Comparison of ENCODE assay signal across 17 cellular contexts in the genomic region with DNA sequence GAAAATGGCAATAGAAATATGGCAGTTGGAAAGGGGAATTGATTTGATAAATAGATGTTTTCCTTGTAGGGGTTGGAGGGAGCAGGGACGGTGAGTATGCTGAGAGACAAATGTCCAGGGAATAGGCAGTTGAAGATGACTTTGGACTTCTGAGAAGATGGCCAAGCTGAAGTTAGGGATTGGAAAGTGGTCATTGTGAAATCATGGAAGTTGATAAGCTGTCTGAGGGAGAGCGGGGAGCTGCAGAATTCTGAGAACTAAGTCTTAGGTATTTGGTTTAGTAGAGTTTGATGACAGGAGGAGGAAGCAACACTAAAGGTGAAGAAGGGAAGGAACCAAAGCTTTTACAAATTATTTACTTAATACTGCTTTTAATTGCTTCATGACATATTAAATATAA. TPM values are rescaled to one million over a fixed set of nuclear protein-coding genes. Genes with fewer than 3 reads are reported as not detected.
A peak's percentile ranks its signal among the peaks of the same experiment; 100 is the strongest.
DNase-seq lines count a peak whose midpoint lies in the region; ATAC-seq and TF ChIP-seq lines count a peak whose summit lies in the region.
"Had no signal": no experiment of that assay in that cellular context is flagged by ENCODE, and none has a peak within 500 bp of the region (broad histone marks: within the 10 kb centered on the region; RNA-seq: fewer than 3 reads in every experiment).

No MANE protein-coding gene starts in this region.

- H3K36me3 ChIP-seq in Caco-2 (ENCODE audit: control insufficient read depth, insufficient read depth, low read length) (no peaks in the 10 kb centered on the region), heart right ventricle (peaks cover 0 to 99% (median 53%) of the 10 kb centered on the region in 9 donors), prostate gland (peaks cover 0 to 5% of the 10 kb centered on the region in 2 donors)

- H3K9me3 Mint-ChIP-seq in Caco-2 (ENCODE audit: unreplicated experiment) = no peaks in the 10 kb centered on the region
- no peaks in the 10 kb centered on the region for H3K9me3 Mint-ChIP-seq in stimulated activated naive B cell treated with anti-CD40 and anti-IgM and Interleukin-4, amounts not matched to agents 10 μg/mL and 1 μg/mL and 100 μg/mL, for 72 hours
- H3K9me3 Mint-ChIP-seq: activated T-cell treated with anti-CD3 and anti-CD28 coated beads, Interleukin-2, amount 50 U/mL, for 4 hours; CD4-positive, alpha-beta T cell; memory B cell; neural crest cell; stimulated activated naive CD8-positive, alpha-beta T cell treated with anti-CD3 and anti-CD28 coated beads, Interleukin-15, Interleukin-2, amounts not matched to agents 100 ng/mL and 50 ng/mL, for 24 hours had no signal

- TF ChIP-seq POLR2A in prostate gland (IDR thresholded peaks at IDR 0.05) = no peak

- DNase-seq in Caco-2 (peak in 1 of 2 experiments; percentile 13), heart right ventricle (no peak), prostate gland (ENCODE audit: low spot score) (no peak), DMS153 (lab: John Stamatoyannopoulos, UW) (no peak), NCI-H2081 treated with DMSO at 0.1 percent for 48 hours (lab: John Stamatoyannopoulos, UW) (no peak)
- no peak for DNase-seq in stimulated activated naive B cell treated with anti-CD40 and anti-IgM and Interleukin-4, amounts not matched to agents 10 μg/mL and 1 μg/mL and 100 μg/mL, for 72 hours
- DNase-seq: activated T-cell treated with anti-CD3 and anti-CD28 coated beads, Interleukin-2, amount 50 U/mL, for 4 hours; CD4-positive, alpha-beta T cell; NCI-H1417 treated with DMSO at 0.1 percent for 48 hours; retina had no signal

- H3K4me3 Mint-ChIP-seq in Caco-2 (ENCODE audit: unreplicated experiment) = peak overlapping the region; percentile 1
- no peak overlapping the region for H3K4me3 Mint-ChIP-seq in stimulated activated naive B cell treated with anti-CD40 and anti-IgM and Interleukin-4, amounts not matched to agents 10 μg/mL and 1 μg/mL and 100 μg/mL, for 72 hours
- H3K4me3 Mint-ChIP-seq: activated T-cell treated with anti-CD3 and anti-CD28 coated beads, Interleukin-2, amount 50 U/mL, for 4 hours; CD4-positive, alpha-beta T cell; memory B cell; neural crest cell; stimulated activated naive CD8-positive, alpha-beta T cell treated with anti-CD3 and anti-CD28 coated beads, Interleukin-15, Interleukin-2, amounts not matched to agents 100 ng/mL and 50 ng/mL, for 24 hours had no signal

- peak overlapping the region; percentile 3 for H3K27ac Mint-ChIP-seq in Caco-2 (ENCODE audit: unreplicated experiment)
- no peak overlapping the region for H3K27ac Mint-ChIP-seq in stimulated activated naive B cell treated with anti-CD40 and anti-IgM and Interleukin-4, amounts not matched to agents 10 μg/mL and 1 μg/mL and 100 μg/mL, for 72 hours
- H3K27ac Mint-ChIP-seq: memory B cell; stimulated activated naive CD8-positive, alpha-beta T cell treated with anti-CD3 and anti-CD28 coated beads, Interleukin-15, Interleukin-2, amounts not matched to agents 100 ng/mL and 50 ng/mL, for 24 hours had no signal

- peaks cover 65% of the 10 kb centered on the region for H3K36me3 Mint-ChIP-seq in Caco-2 (ENCODE audit: insufficient read depth, unreplicated experiment)
- H3K36me3 Mint-ChIP-seq in stimulated activated naive B cell treated with anti-CD40 and anti-IgM and Interleukin-4, amounts not matched to agents 10 μg/mL and 1 μg/mL and 100 μg/mL, for 72 hours = peaks cover 18 to 52% of the 10 kb centered on the region in 2 donors

- H3K27ac ChIP-seq in VCaP (peak overlapping the region; percentile 50), heart right ventricle (peak overlapping the region in 6 of 10 donors; percentile 2 to 69 (median 40)), prostate gland (peak overlapping the region; percentile 5 to 31)
- H3K27ac ChIP-seq: hepatocyte, upper lobe of right lung had no signal

- WGBS in heart right ventricle, 2 donors = 74 to 79% methylated on average over 2 of the region's 2 CpGs
- WGBS in prostate gland = 66% methylated on average over 2 of the region's 2 CpGs

- TF ChIP-seq CTCF in Caco-2 (IDR thresholded peaks at IDR 0.05; ENCODE audit: insufficient read depth in 1 of 2, low read depth in 1 of 2, low read length in 1 of 2, severe bottlenecking in 1 of 2, unreplicated experiment in 1 of 2) (no peak), VCaP (conservative IDR thresholded peaks at IDR 0.05) (no peak), heart right ventricle (IDR thresholded peaks at IDR 0.05) (no peak), prostate gland (IDR thresholded peaks at IDR 0.05) (no peak)

- H3K4me1 Mint-ChIP-seq in Caco-2 (ENCODE audit: low read depth, unreplicated experiment) = peaks cover 18% of the 10 kb centered on the region
- H3K4me1 Mint-ChIP-seq in stimulated activated naive B cell treated with anti-CD40 and anti-IgM and Interleukin-4, amounts not matched to agents 10 μg/mL and 1 μg/mL and 100 μg/mL, for 72 hours = no peaks in the 10 kb centered on the region
- H3K4me1 Mint-ChIP-seq: memory B cell, neural crest cell had no signal

- no peak overlapping the region for H3K4me3 ChIP-seq in Caco-2 (ENCODE audit: low read depth, low read length)
- no peak overlapping the region for H3K4me3 ChIP-seq in heart right ventricle
- no peak overlapping the region for H3K4me3 ChIP-seq in prostate gland
- H3K4me3 ChIP-seq: hepatocyte, upper lobe of right lung had no signal

- BruUV-seq in Caco-2 (replicated peaks; lab: Mats Ljungman, UMichigan) = no TSS peak

- H3K9me3 ChIP-seq in Caco-2 (no peaks in the 10 kb centered on the region), heart right ventricle (no peaks in the 10 kb centered on the region), prostate gland (no peaks in the 10 kb centered on the region)
- H3K9me3 ChIP-seq: upper lobe of right lung had no signal

- H3K27me3 ChIP-seq in Caco-2 (replicated peaks; ENCODE audit: control insufficient read depth, insufficient read depth, low read length) = no peaks in the 10 kb centered on the region
- H3K27me3 ChIP-seq in heart right ventricle = no peaks in the 10 kb centered on the region
- no peaks in the 10 kb centered on the region for H3K27me3 ChIP-seq in prostate gland (replicated peaks; ENCODE audit: insufficient read depth)
- H3K27me3 ChIP-seq: hepatocyte, upper lobe of right lung had no signal

- CTCF ChIA-PET in Caco-2 (lab: Charles Lee) = interaction anchor here (1.3 kb wide), 1 partner anchor 12 kb away, joined by 4 read pairs; no protein-coding TSS in a partner anchor

- peaks cover 10% of the 10 kb centered on the region; the same call in 1 of the 2 replicates for H3K4me1 ChIP-seq in Caco-2
- H3K4me1 ChIP-seq in heart right ventricle = peaks cover 4 to 22% (median 16%) of the 10 kb centered on the region in 9 donors
- H3K4me1 ChIP-seq in prostate gland (replicated peaks) = no peaks in the 10 kb centered on the region

- intact Hi-C loops in Caco-2 (cut with micrococcal nuclease; ENCODE audit: unreplicated experiment) = no loop called here
- intact Hi-C loops in heart right ventricle (cut with DNase I) = no loop called here
- intact Hi-C loops in prostate gland (cut with DNase I) = no loop called here

- POLR2A ChIA-PET in Caco-2 (lab: Charles Lee) = no interaction called here

- ATAC-seq in heart right ventricle (peak in 1 of 8 donors; percentile 30), GM21825 (IDR thresholded peaks at IDR 0.05; ENCODE audit: unreplicated experiment) (no peak)
- no peak for ATAC-seq in stimulated activated naive B cell treated with anti-CD40 and anti-IgM and Interleukin-4, amounts not matched to agents 10 μg/mL and 1 μg/mL and 100 μg/mL, for 72 hours (replicated peaks)
- ATAC-seq: activated T-cell treated with anti-CD3 and anti-CD28 coated beads, Interleukin-2, amount 50 U/mL, for 4 hours had no signal

- no peaks in the 10 kb centered on the region for H3K27me3 Mint-ChIP-seq in Caco-2 (ENCODE audit: insufficient read depth, unreplicated experiment)
- no peaks in the 10 kb centered on the region for H3K27me3 Mint-ChIP-seq in stimulated activated naive B cell treated with anti-CD40 and anti-IgM and Interleukin-4, amounts not matched to agents 10 μg/mL and 1 μg/mL and 100 μg/mL, for 72 hours
- H3K27me3 Mint-ChIP-seq: CD4-positive, alpha-beta T cell; memory B cell; stimulated activated naive CD8-positive, alpha-beta T cell treated with anti-CD3 and anti-CD28 coated beads, Interleukin-15, Interleukin-2, amounts not matched to agents 100 ng/mL and 50 ng/mL, for 24 hours had no signal

RNA-seq across cellular contexts. Expression of a gene that starts 15.1 kb away (rescaled TPM):
- total RNA-seq in Caco-2 (2022) = 34.9 and 38.3 TPM in 2 replicates
- total RNA-seq in heart right ventricle = 10 to 100 TPM; 47.4 to 83.4 (median 66.3) TPM
- polyA plus RNA-seq in heart right ventricle = 100 to 1,000 TPM in 1 of 2 donors, 10 to 100 TPM in 1; 42.0 to 112 TPM
- total RNA-seq in prostate gland = 10 to 100 TPM; 15.3 to 17.5 TPM

RNA-seq across cellular contexts. Expression of a gene that starts 15.3 kb away (rescaled TPM):
- total RNA-seq in Caco-2 (2022) (21.3 and 22.7 TPM in 2 replicates), heart right ventricle (10 to 100 TPM in 9 of 10 donors, 1 to 10 TPM in 1; 9.9 to 16.4 (median 13.5) TPM), prostate gland (10 to 100 TPM in 1 of 2 donors, 1 to 10 TPM in 1; 6.2 to 13.3 TPM)
- polyA plus RNA-seq in heart right ventricle = 10 to 100 TPM in 1 of 2 donors, 1 to 10 TPM in 1; 5.9 to 23.1 TPM
